25 cellular contexts compared by ENCODE assay signal in genomic region chr6:132142308-132142707, GRCh38.
DNase-seq lines count a peak whose midpoint lies in the region; ATAC-seq, FAIRE-seq and TF ChIP-seq lines count a peak whose summit lies in the region.
"Had no signal": no experiment of that assay in that cellular context is flagged by ENCODE, and none has a peak within 500 bp of the region (broad histone marks: within the 10 kb centered on the region; RNA-seq: fewer than 3 reads in every experiment).

No MANE protein-coding gene starts in this region.

- no peak overlapping the region for H2AK9ac ChIP-seq in IMR-90 (replicated peaks; ENCODE audit: low read depth, low read length, poor library complexity)

- H4K8ac ChIP-seq in IMR-90 (ENCODE audit: low read depth in 2 of 2, low read length in 2 of 2): no peak overlapping the region; a peak in 1 of 4 replicates

- H3K27ac Mint-ChIP-seq in astrocyte (ENCODE audit: unreplicated experiment): no peak overlapping the region
- H3K27ac Mint-ChIP-seq: B cell; CD8-positive, alpha-beta T cell; H9 had no signal

- peak overlapping the region; percentile 77; the same call in 1 of the 2 replicates for H3K18ac ChIP-seq in IMR-90 (ENCODE audit: low read depth, low read length)

- no peaks in the 10 kb centered on the region for H3K36me3 Mint-ChIP-seq in astrocyte (ENCODE audit: low read depth, unreplicated experiment)
- H3K36me3 Mint-ChIP-seq: CD8-positive, alpha-beta T cell had no signal

- no peaks in the 10 kb centered on the region for H3K27me3 Mint-ChIP-seq in astrocyte (ENCODE audit: low read depth, unreplicated experiment)
- H3K27me3 Mint-ChIP-seq: B cell had no signal

- peaks cover 4% of the 10 kb centered on the region; the same call in 1 of the 2 replicates for H3K4me1 ChIP-seq in IMR-90 (ENCODE audit: control insufficient read depth, insufficient read depth, low read length)
- peaks cover 4% of the 10 kb centered on the region for H3K4me1 ChIP-seq in astrocyte (ENCODE audit: insufficient read depth, low read length)
- peaks cover 7 to 9% of the 10 kb centered on the region in 2 donors for H3K4me1 ChIP-seq in aorta (ENCODE audit: control insufficient read depth in 1 of 2, insufficient read depth in 2 of 2, low read length in 2 of 2)
- H3K4me1 ChIP-seq: Caco-2 had no signal

- no peaks in the 10 kb centered on the region for H3K36me3 ChIP-seq in IMR-90 (ENCODE audit: control insufficient read depth, insufficient read depth, low read length)
- H3K36me3 ChIP-seq in astrocyte (ENCODE audit: insufficient read depth, low read length): no peaks in the 10 kb centered on the region
- no peaks in the 10 kb centered on the region for H3K36me3 ChIP-seq in aorta (ENCODE audit: control insufficient read depth in 1 of 2, insufficient read depth in 2 of 2, low read length in 1 of 2)

- H4K20me1 ChIP-seq in IMR-90 (ENCODE audit: insufficient read depth, low read length) (no peaks in the 10 kb centered on the region), astrocyte (ENCODE audit: insufficient read depth, low read length) (no peaks in the 10 kb centered on the region)

- H3K9me1 ChIP-seq in IMR-90 (ENCODE audit: insufficient read depth, low read length): no peaks in the 10 kb centered on the region

- H3K4me2 ChIP-seq in IMR-90 (ENCODE audit: low read depth, low read length) (no peak overlapping the region), astrocyte (ENCODE audit: low read length) (no peak overlapping the region)
- H3K4me2 ChIP-seq: PC-9 had no signal

- no peaks in the 10 kb centered on the region for H3K79me1 ChIP-seq in IMR-90 (ENCODE audit: low read depth in 1 of 2, low read length in 2 of 2)

- in situ Hi-C loops in IMR-90 (cut with MboI; ENCODE audit: low sequenced_read_pairs): no loop called here

- no peak overlapping the region for H2BK120ac ChIP-seq in IMR-90 (ENCODE audit: low read depth, low read length)

- peak overlapping the region; percentile 72; the same call in 1 of the 2 replicates for H4K5ac ChIP-seq in IMR-90 (ENCODE audit: low read depth, low read length)

- H3K4ac ChIP-seq in IMR-90 (ENCODE audit: low read depth, low read length): no peak overlapping the region

- intact Hi-C loops in IMR-90 (cut with micrococcal nuclease) (no loop called here), aorta (cut with DNase I) (no loop called here)

- no peak overlapping the region for H3K14ac ChIP-seq in IMR-90 (replicated peaks; ENCODE audit: low read depth, low read length)

- DNase-seq in IMR-90 (no peak), astrocyte (ENCODE audit: low read depth) (peak; percentile 20), fibroblast of the aortic adventitia (ENCODE audit: low read depth) (peak; percentile 47), aorta (no peak), GF-D8 (lab: John Stamatoyannopoulos, UW) (no peak), DMS153 (lab: John Stamatoyannopoulos, UW) (no peak)
- DNase-seq: Caco-2; CD8-positive, alpha-beta T cell; DMS79; H9; KBM-7; MV-4-11; NCI-H1105 treated with DMSO at 0.1 percent for 48 hours; NCI-H146; NCI-H2029 treated with DMSO at 0.1 percent for 48 hours; NCI-H446 treated with DMSO at 0.1 percent for 48 hours; NCI-H526 treated with DMSO at 0.1 percent for 48 hours; PC-9; Right ventricle myocardium superior; RPMI8226; SW 1271 had no signal

- FAIRE-seq in astrocyte (lab: Jason Lieb, UNC): no peak
- FAIRE-seq: HepG2 had no signal

- no peaks in the 10 kb centered on the region for H3K9me3 ChIP-seq in IMR-90 (ENCODE audit: control insufficient read depth, insufficient read depth, low read length)
- no peaks in the 10 kb centered on the region for H3K9me3 ChIP-seq in astrocyte (ENCODE audit: insufficient read depth, low read depth, low read length)
- H3K9me3 ChIP-seq in aorta (ENCODE audit: control insufficient read depth, low read length): no peaks in the 10 kb centered on the region
- H3K9me3 ChIP-seq: Caco-2 had no signal

- no peak overlapping the region for H4K91ac ChIP-seq in IMR-90 (ENCODE audit: insufficient read depth, low read depth, low read length)

- peak overlapping the region; percentile 38 for H2BK5ac ChIP-seq in IMR-90 (ENCODE audit: low read depth, low read length, poor library complexity, severe bottlenecking)

- peaks cover 2% of the 10 kb centered on the region for H3K9me3 Mint-ChIP-seq in astrocyte (ENCODE audit: unreplicated experiment)
- H3K9me3 Mint-ChIP-seq: CD8-positive, alpha-beta T cell; H9 had no signal

- H3K23ac ChIP-seq in IMR-90 (ENCODE audit: low read depth, low read length): no peak overlapping the region

- H3K27ac ChIP-seq in IMR-90 (ENCODE audit: insufficient read depth, low read length) (no peak overlapping the region), astrocyte (ENCODE audit: low read depth, low read length) (no peak overlapping the region), aorta (ENCODE audit: low read depth in 1 of 2, low read length in 2 of 2) (no peak overlapping the region)
- H3K27ac ChIP-seq: C4-2B, PC-9 had no signal

- POLR2A ChIA-PET in IMR-90 (lab: Charles Lee; ENCODE audit: unreplicated experiment): interaction anchor here (2.8 kb wide), 1 partner anchor 191 kb away, joined by 8 read pairs; the partner anchor contains the start of gene CCN2

- no peaks in the 10 kb centered on the region for H3K79me2 ChIP-seq in astrocyte (ENCODE audit: insufficient read depth, low read length)

- H3K4me3 ChIP-seq in IMR-90 (ENCODE audit: insufficient read depth, low read depth, low read length) (no peak overlapping the region), astrocyte (ENCODE audit: insufficient read depth, low read depth, low read length) (no peak overlapping the region), fibroblast of the aortic adventitia (ENCODE audit: low read depth, low read length) (no peak overlapping the region), aorta (ENCODE audit: low read length in 2 of 2) (no peak overlapping the region)
- H3K4me3 ChIP-seq: PC-9 had no signal

- no peak for TF ChIP-seq RAD21 in IMR-90 (IDR thresholded peaks at IDR 0.05; ENCODE audit: low read length)

- H2BK20ac ChIP-seq in IMR-90 (ENCODE audit: low read depth, low read length): peak overlapping the region; percentile 33; the same call in 1 of the 2 replicates

- WGBS in IMR-90 (ENCODE audit: extremely low coverage in 2 of 2, insufficient read length in 1 of 2), 2 experiments: no CpG with 5 or more reads among the region's 1 CpG
- WGBS in aorta, 2 donors: 2 to 7% methylated on average over 1 of the region's 1 CpG

- ATAC-seq in IMR-90 (ENCODE audit: low read depth) (no peak; the same call in 1 of the 2 replicates), aorta (ENCODE audit: low FRiP score) (peak; percentile 54), GM18517 (IDR thresholded peaks at IDR 0.05; ENCODE audit: unreplicated experiment) (no peak)
- ATAC-seq: CD8-positive, alpha-beta T cell; HepG2 had no signal

- no peak overlapping the region for H3K9ac ChIP-seq in IMR-90 (ENCODE audit: low read depth, low read length)
- no peak overlapping the region for H3K9ac ChIP-seq in astrocyte (ENCODE audit: low read length)

- CTCF ChIA-PET in IMR-90 (lab: Yijun Ruan, JAX): no interaction called here

- no peak overlapping the region for H3K4me3 Mint-ChIP-seq in astrocyte (ENCODE audit: unreplicated experiment)
- H3K4me3 Mint-ChIP-seq: B cell; CD8-positive, alpha-beta T cell; H9 had no signal

- H2AK5ac ChIP-seq in IMR-90 (ENCODE audit: low read depth, low read length): no peak overlapping the region

- H3K27me3 ChIP-seq in IMR-90 (ENCODE audit: control insufficient read depth, insufficient read depth, low read length): no peaks in the 10 kb centered on the region
- H3K27me3 ChIP-seq in astrocyte (ENCODE audit: insufficient read depth, low read length): no peaks in the 10 kb centered on the region
- no peaks in the 10 kb centered on the region for H3K27me3 ChIP-seq in aorta (ENCODE audit: control insufficient read depth in 1 of 2, insufficient read depth in 2 of 2, low read length in 1 of 2)

- TF ChIP-seq CTCF in IMR-90 (conservative IDR thresholded peaks at IDR 0.05; ENCODE audit: low read depth, low read length): no peak
- TF ChIP-seq CTCF in astrocyte (IDR thresholded peaks at IDR 0.05; ENCODE audit: insufficient read depth, low read depth, low read length): no peak
- TF ChIP-seq CTCF in fibroblast of the aortic adventitia (IDR thresholded peaks at IDR 0.05; ENCODE audit: insufficient read depth, low read length): no peak

- TF ChIP-seq POLR2A in IMR-90 (IDR thresholded peaks at IDR 0.05; ENCODE audit: low read depth, low read length): no peak

- H2AFZ ChIP-seq in IMR-90 (replicated peaks; ENCODE audit: low read length, poor library complexity) (no peak overlapping the region), astrocyte (ENCODE audit: low read depth, low read length) (no peak overlapping the region)
- H2AFZ ChIP-seq: PC-9 had no signal

- dilution Hi-C loops in IMR-90 (cut with HindIII; ENCODE audit: low sequenced_read_pairs, unreplicated experiment): no loop called here

- no TSS peak for BruUV-seq in IMR-90 (replicated peaks; lab: Mats Ljungman, UMichigan)

- no peak overlapping the region for H3K56ac ChIP-seq in IMR-90 (ENCODE audit: extremely low read depth, insufficient read depth, low read length)

- no peak overlapping the region for H2BK15ac ChIP-seq in IMR-90 (ENCODE audit: low read depth, low read length)

- peaks cover 14% of the 10 kb centered on the region for H3K4me1 Mint-ChIP-seq in astrocyte (ENCODE audit: low read depth, unreplicated experiment)

TF ChIP-seq in IMR-90, 13 proteins besides CTCF, POLR2A, EP300 and RAD21 (continues in another document):
- TF ChIP-seq BHLHE40 (IDR thresholded peaks at IDR 0.05; ENCODE audit: low read depth, low read length) (no peak), CEBPB (IDR thresholded peaks at IDR 0.05; ENCODE audit: low read depth, low read length) (no peak), CHD1 (IDR thresholded peaks at IDR 0.05; ENCODE audit: low read depth, low read length) (no peak), RFX5 (IDR thresholded peaks at IDR 0.05; ENCODE audit: low read depth, low read length) (no peak), MAZ (IDR thresholded peaks at IDR 0.05; ENCODE audit: borderline replicate concordance, low read depth, low read length) (no peak), MXI1 (IDR thresholded peaks at IDR 0.05; ENCODE audit: borderline replicate concordance, low read depth, low read length) (no peak), ELK1 (IDR thresholded peaks at IDR 0.05; ENCODE audit: borderline replicate concordance, low read depth, low read length) (no peak), NFE2L2 (IDR thresholded peaks at IDR 0.05; ENCODE audit: low read depth, low read length) (no peak), FOS (IDR thresholded peaks at IDR 0.05; ENCODE audit: low read depth, low read length) (no peak)

Comparison
In these comparisons a context has a peak if more than half of its experiments do, and no peak if none do; other contexts are left out.
1. DNase-seq: peak in astrocyte (single experiment) and fibroblast of the aortic adventitia (single experiment); none in IMR-90 (single experiment), aorta (0 of 2), GF-D8 (single experiment) and DMS153 (single experiment).